Comparison of ENCODE assay signal across 8 cellular contexts in the genomic region with DNA sequence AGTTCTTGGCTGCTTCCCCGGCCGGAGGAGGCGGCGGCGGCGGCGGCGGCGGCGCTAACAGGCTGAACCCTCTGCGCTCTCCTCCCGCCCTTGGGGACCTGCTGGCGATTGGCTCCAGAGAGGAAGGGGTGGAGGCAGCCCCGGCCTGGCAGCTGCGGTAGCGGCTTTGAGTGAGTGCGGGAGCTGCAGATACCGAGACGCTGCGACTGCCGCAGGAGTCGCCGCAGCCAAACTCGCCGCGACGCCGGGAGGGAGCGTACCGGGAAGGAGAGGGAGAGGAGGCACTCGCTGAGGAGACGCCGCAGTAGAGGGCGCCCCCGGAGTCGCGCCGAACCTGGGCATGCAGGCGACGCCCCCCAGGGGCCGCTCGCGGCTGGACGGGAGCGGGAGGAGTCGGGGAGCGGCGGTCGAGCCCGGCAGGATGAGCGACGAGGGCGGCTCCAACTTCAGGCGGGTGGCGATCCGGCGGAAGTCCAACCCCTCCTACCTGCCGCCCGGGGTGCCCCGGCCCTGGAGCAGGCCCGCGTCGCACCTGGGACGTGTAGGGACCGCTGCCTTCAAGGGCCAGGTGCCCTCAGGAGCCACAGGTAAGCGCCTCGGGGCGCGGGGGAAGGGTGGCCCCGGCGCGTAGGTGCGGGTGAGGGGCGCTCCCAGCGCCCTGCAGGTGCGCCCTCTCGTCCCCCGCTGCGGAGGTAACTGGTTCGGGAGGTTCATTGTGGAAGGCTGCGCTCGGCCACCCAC. TPM values are rescaled to one million over a fixed set of nuclear protein-coding genes. Genes with fewer than 3 reads are reported as not detected.
DNase-seq lines count a peak whose midpoint lies in the region; ATAC-seq and TF ChIP-seq lines count a peak whose summit lies in the region.

A gene (plus strand): TSS at position 186 of the 741 bp plus-strand sequence.

- H3K27ac Mint-ChIP-seq in GM23338 (peak within 1 kb of the TSS; percentile 92), neural crest cell (ENCODE audit: unreplicated experiment) (no peak within 1 kb of the TSS)

- H3K27ac ChIP-seq in GM23338 (ENCODE audit: low read depth) (peak within 1 kb of the TSS; percentile 98), gastroesophageal sphincter (peak within 1 kb of the TSS; percentile 4 to 87 (median 86)), tibial artery (peak within 1 kb of the TSS; percentile 65 to 77)

- TF ChIP-seq POLR2A in gastroesophageal sphincter (IDR thresholded peaks at IDR 0.05) = peak; percentile 48 to 80

- H3K4me1 ChIP-seq in ES-I3 (ENCODE audit: insufficient read depth, low read length) (peaks cover 12% of the 10 kb centered on the region; the same call in 1 of the 2 replicates), GM23338 (ENCODE audit: insufficient read depth) (peaks cover 43% of the 10 kb centered on the region), gastroesophageal sphincter (peaks cover 0 to 35% (median 6%) of the 10 kb centered on the region in 3 donors), tibial artery (peaks cover 0 to 24% (median 14%) of the 10 kb centered on the region in 4 donors)

- peaks cover 37% of the 10 kb centered on the region for H3K36me3 Mint-ChIP-seq in GM23338 (ENCODE audit: low read depth)
- H3K36me3 Mint-ChIP-seq in neural crest cell (ENCODE audit: low read depth) = no peaks in the 10 kb centered on the region

- peak within 1 kb of the TSS; percentile 92 for H3K9ac ChIP-seq in ES-I3 (ENCODE audit: low read depth, low read length)

- no CpG with 5 or more reads among the region's 82 CpGs for WGBS in gastroesophageal sphincter (ENCODE audit: low coverage in 1 of 2), 2 donors

- peak; percentile 72 for ATAC-seq in GM23338
- peak; percentile 97 for ATAC-seq in gastroesophageal sphincter

- peaks cover 14% of the 10 kb centered on the region for H4K20me1 ChIP-seq in GM23338 (replicated peaks; ENCODE audit: insufficient read depth)

- H3K4me3 ChIP-seq in GM23338 (peak within 1 kb of the TSS; percentile 65), gastroesophageal sphincter (peak within 1 kb of the TSS; percentile 87 to 96), tibial artery (peak within 1 kb of the TSS; percentile 79 to 88)

- H3K4me3 Mint-ChIP-seq in GM23338 (peak within 1 kb of the TSS; percentile 82), neural crest cell (peak within 1 kb of the TSS; percentile 90)

- H3K27me3 Mint-ChIP-seq in GM23338 (ENCODE audit: insufficient read depth, low read depth, poor library complexity) = peaks cover 11% of the 10 kb centered on the region
- peaks cover 63% of the 10 kb centered on the region for H3K27me3 Mint-ChIP-seq in neural crest cell (ENCODE audit: low read depth)

- no peaks in the 10 kb centered on the region for H3K9me3 ChIP-seq in ES-I3 (ENCODE audit: control insufficient read depth, insufficient read depth, low read length)
- no peaks in the 10 kb centered on the region for H3K9me3 ChIP-seq in gastroesophageal sphincter
- H3K9me3 ChIP-seq in tibial artery = no peaks in the 10 kb centered on the region

- H3K9me3 Mint-ChIP-seq in GM23338 (no peaks in the 10 kb centered on the region), neural crest cell (no peaks in the 10 kb centered on the region)

- peak within 1 kb of the TSS; percentile 72 for H3K4me2 ChIP-seq in GM23338

- H3K36me3 ChIP-seq in ES-I3 (ENCODE audit: insufficient read depth, low read length) = no peaks in the 10 kb centered on the region
- no peaks in the 10 kb centered on the region for H3K36me3 ChIP-seq in GM23338 (ENCODE audit: insufficient read depth)
- no peaks in the 10 kb centered on the region for H3K36me3 ChIP-seq in gastroesophageal sphincter
- H3K36me3 ChIP-seq in tibial artery = no peaks in the 10 kb centered on the region

- no peaks in the 10 kb centered on the region for H3K27me3 ChIP-seq in GM23338 (ENCODE audit: insufficient read depth)
- no peaks in the 10 kb centered on the region for H3K27me3 ChIP-seq in gastroesophageal sphincter
- H3K27me3 ChIP-seq in tibial artery = no peaks in the 10 kb centered on the region

- H2AFZ ChIP-seq in GM23338 = peak within 1 kb of the TSS; percentile 67; the same call in 1 of the 2 replicates

- H3K9me2 ChIP-seq in GM23338 (ENCODE audit: insufficient read depth) = no peaks in the 10 kb centered on the region

- H3K79me2 ChIP-seq in GM23338 (replicated peaks; ENCODE audit: insufficient read depth) = peaks cover 40% of the 10 kb centered on the region

- H3K4me1 Mint-ChIP-seq in GM23338 (peaks cover 39% of the 10 kb centered on the region), neural crest cell (peaks cover 14% of the 10 kb centered on the region)

- intact Hi-C loops in tibial artery (cut with DNase I; ENCODE audit: low total_unique reads) = no loop called here

- DNase-seq in GM23338 (ENCODE audit: low spot score) (peak; percentile 92), KBM-7 (peak; percentile 90), OCI-M1 (lab: John Stamatoyannopoulos, UW) (peak; percentile 86), neural crest cell (ENCODE audit: low read depth, low spot score) (peak; percentile 76), tibial artery (peak; percentile 86 to 95)
- DNase-seq in activated naive CD4-positive, alpha-beta T cell treated with anti-CD3 and anti-CD28 coated beads, Interleukin-2, amount 50 U/mL, for 16 hours = peak; percentile 51

- peaks cover 22% of the 10 kb centered on the region for H3F3A ChIP-seq in GM23338 (replicated peaks; ENCODE audit: low read depth)

- in situ Hi-C loops in KBM-7 (cut with MboI; ENCODE audit: low pct_unique_long_range_greater_than_20kb, low sequenced_read_pairs) = no loop called here

- no peak for TF ChIP-seq EP300 in gastroesophageal sphincter (IDR thresholded peaks at IDR 0.05)

- TF ChIP-seq CTCF in GM23338 (conservative IDR thresholded peaks at IDR 0.05; ENCODE audit: low read depth in 2 of 2) (peak; percentile 48 to 69), gastroesophageal sphincter (IDR thresholded peaks at IDR 0.05) (peak in 3 of 4 experiments; percentile 23 to 64 (median 28)), neural crest cell (conservative IDR thresholded peaks at IDR 0.05) (peak; percentile 69), tibial artery (IDR thresholded peaks at IDR 0.05) (peak; percentile 22 to 29)

TF ChIP-seq in GM23338, 12 proteins besides CTCF, POLR2A, EP300 and RAD21:
- peak; percentile 64 for TF ChIP-seq POLR2AphosphoS5 (IDR thresholded peaks at IDR 0.05; ENCODE audit: low read depth)
- TF ChIP-seq, protein P1, sequence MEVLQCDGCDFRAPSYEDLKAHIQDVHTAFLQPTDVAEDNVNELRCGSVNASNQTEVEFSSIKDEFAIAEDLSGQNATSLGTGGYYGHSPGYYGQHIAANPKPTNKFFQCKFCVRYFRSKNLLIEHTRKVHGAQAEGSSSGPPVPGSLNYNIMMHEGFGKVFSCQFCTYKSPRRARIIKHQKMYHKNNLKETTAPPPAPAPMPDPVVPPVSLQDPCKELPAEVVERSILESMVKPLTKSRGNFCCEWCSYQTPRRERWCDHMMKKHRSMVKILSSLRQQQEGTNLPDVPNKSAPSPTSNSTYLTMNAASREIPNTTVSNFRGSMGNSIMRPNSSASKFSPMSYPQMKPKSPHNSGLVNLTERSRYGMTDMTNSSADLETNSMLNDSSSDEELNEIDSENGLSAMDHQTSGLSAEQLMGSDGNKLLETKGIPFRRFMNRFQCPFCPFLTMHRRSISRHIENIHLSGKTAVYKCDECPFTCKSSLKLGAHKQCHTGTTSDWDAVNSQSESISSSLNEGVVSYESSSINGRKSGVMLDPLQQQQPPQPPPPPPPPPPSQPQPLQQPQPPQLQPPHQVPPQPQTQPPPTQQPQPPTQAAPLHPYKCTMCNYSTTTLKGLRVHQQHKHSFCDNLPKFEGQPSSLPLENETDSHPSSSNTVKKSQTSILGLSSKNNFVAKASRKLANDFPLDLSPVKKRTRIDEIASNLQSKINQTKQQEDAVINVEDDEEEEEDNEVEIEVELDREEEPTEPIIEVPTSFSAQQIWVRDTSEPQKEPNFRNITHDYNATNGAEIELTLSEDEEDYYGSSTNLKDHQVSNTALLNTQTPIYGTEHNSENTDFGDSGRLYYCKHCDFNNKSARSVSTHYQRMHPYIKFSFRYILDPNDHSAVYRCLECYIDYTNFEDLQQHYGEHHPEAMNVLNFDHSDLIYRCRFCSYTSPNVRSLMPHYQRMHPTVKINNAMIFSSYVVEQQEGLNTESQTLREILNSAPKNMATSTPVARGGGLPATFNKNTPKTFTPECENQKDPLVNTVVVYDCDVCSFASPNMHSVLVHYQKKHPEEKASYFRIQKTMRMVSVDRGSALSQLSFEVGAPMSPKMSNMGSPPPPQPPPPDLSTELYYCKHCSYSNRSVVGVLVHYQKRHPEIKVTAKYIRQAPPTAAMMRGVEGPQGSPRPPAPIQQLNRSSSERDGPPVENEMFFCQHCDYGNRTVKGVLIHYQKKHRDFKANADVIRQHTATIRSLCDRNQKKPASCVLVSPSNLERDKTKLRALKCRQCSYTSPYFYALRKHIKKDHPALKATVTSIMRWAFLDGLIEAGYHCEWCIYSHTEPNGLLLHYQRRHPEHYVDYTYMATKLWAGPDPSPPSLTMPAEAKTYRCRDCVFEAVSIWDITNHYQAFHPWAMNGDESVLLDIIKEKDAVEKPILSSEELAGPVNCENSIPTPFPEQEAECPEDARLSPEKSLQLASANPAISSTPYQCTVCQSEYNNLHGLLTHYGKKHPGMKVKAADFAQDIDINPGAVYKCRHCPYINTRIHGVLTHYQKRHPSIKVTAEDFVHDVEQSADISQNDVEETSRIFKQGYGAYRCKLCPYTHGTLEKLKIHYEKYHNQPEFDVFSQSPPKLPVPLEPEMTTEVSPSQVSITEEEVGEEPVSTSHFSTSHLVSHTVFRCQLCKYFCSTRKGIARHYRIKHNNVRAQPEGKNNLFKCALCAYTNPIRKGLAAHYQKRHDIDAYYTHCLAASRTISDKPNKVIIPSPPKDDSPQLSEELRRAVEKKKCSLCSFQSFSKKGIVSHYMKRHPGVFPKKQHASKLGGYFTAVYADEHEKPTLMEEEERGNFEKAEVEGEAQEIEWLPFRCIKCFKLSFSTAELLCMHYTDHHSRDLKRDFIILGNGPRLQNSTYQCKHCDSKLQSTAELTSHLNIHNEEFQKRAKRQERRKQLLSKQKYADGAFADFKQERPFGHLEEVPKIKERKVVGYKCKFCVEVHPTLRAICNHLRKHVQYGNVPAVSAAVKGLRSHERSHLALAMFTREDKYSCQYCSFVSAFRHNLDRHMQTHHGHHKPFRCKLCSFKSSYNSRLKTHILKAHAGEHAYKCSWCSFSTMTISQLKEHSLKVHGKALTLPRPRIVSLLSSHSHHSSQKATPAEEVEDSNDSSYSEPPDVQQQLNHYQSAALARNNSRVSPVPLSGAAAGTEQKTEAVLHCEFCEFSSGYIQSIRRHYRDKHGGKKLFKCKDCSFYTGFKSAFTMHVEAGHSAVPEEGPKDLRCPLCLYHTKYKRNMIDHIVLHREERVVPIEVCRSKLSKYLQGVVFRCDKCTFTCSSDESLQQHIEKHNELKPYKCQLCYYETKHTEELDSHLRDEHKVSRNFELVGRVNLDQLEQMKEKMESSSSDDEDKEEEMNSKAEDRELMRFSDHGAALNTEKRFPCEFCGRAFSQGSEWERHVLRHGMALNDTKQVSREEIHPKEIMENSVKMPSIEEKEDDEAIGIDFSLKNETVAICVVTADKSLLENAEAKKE (CRISPR knock-in tag; IDR thresholded peaks at IDR 0.05) = no peak
TF ChIP-seq in GM23338: peak in this region for 1.

RNA-seq across cellular contexts. Expression of the gene that starts here (rescaled TPM):
- 48.6 and 54.3 TPM in 2 replicates for total RNA-seq in GM23338 (2014; rRNA removed; shearing (Covaris generic))
- polyA plus RNA-seq in GM23338 (2016; fragmentation: Nextera tagmentation; extraction: Ambion mirVana) = 16.9 and 24.3 TPM in 2 replicates
- total RNA-seq in gastroesophageal sphincter (10 to 100 TPM; 22.1 to 56.7 (median 38.0) TPM), neural crest cell (35.8 and 38.2 TPM in 2 replicates)

Comparison
In these comparisons a context has a peak if more than half of its experiments do, and no peak if none do; other contexts are left out.
1. Peak in every context shown above with its lines: DNase-seq, ATAC-seq, H3K4me3 ChIP-seq and H3K27ac ChIP-seq.